34 cellular contexts compared by ENCODE assay signal in the genomic region with DNA sequence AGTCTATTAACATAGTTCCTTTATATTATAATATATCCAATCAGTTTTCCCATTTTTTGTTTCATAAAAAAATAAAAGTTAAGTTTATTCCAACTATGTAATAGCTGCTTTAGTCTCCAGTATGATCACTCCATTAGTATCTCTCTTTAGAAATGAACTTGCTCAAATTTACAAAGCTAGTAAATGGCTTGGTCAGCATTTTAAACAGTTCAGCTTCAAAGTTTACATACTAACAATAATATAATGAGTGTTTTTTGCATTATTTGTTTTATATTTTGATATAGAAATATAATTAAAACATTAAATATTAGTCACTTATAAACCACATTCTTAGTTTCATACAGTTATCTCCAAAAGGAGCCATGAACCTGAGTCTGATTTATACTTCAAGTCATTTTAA.
"Had no signal": no experiment of that assay in that cellular context is flagged by ENCODE, and none has a peak within 500 bp of the region (broad histone marks: within the 10 kb centered on the region; RNA-seq: fewer than 3 reads in every experiment).

No MANE protein-coding gene starts in this region.

- H3K4me1 ChIP-seq: adrenal gland, body of pancreas, breast epithelium had no signal

- FAIRE-seq: astrocyte, colon, TTC549 had no signal

- DNase-seq: activated B cell treated with CpG ODN at 0.5 μM for 24 hours; activated CD4-positive, alpha-beta memory T cell treated with anti-CD3 and anti-CD28 coated beads for 36 hours; activated CD4-positive, alpha-beta T cell treated with anti-CD3 and anti-CD28 coated beads for 4 hours; activated CD4-positive, alpha-beta T cell treated with anti-CD3 and anti-CD28 coated beads, Interleukin-2, amount 10 ng/mL, durations not matched to agents 24 days and 14 days; activated CD4-positive, alpha-beta T cell treated with anti-CD3 and anti-CD28 coated beads, Interleukin-2, amount 50 U/mL, for 1 hour; activated CD4-positive, alpha-beta T cell treated with anti-CD3 and anti-CD28 coated beads, Interleukin-2, amount 50 U/mL, for 4 hours; activated CD4-positive, CD25-positive, alpha-beta regulatory T cell treated with anti-CD3 and anti-CD28 coated beads, Interleukin-2, amount 50 U/mL, for 72 hours; activated CD8-positive, alpha-beta memory T cell treated with anti-CD3 and anti-CD28 coated beads, Interleukin-2, amount 50 U/mL, for 4 hours; activated CD8-positive, alpha-beta T cell treated with anti-CD3 and anti-CD28 coated beads for 36 hours; activated effector memory CD4-positive, alpha-beta T cell treated with anti-CD3 and anti-CD28 coated beads, Interleukin-2, amount 50 U/mL, for 16 hours; activated gamma-delta T cell treated with Interleukin-2 at 50 U/mL for 16 hours; activated naive CD4-positive, alpha-beta T cell; activated naive CD4-positive, alpha-beta T cell treated with anti-CD3 and anti-CD28 coated beads for 36 hours; activated naive CD4-positive, alpha-beta T cell treated with anti-CD3 and anti-CD28 coated beads, Interleukin-2, amount 50 U/mL, for 16 hours; activated naive CD8-positive, alpha-beta T cell treated with anti-CD3 and anti-CD28 coated beads for 36 hours; activated T-cell treated with anti-CD3 and anti-CD28 coated beads for 4 hours; activated T-cell treated with anti-CD3 and anti-CD28 coated beads, Interleukin-2, amount 50 U/mL, for 1 hour; activated T-cell treated with anti-CD3 and anti-CD28 coated beads, Interleukin-2, amount 50 U/mL, for 4 hours; activated T-cell treated with anti-CD3 and anti-CD28 coated beads, Interleukin-2, amount 50 U/mL, for 72 hours; adrenal gland; amniotic stem cell; aorta; body of pancreas; brain microvascular endothelial cell; central memory CD4-positive, alpha-beta T cell; T-helper 2 cell; T-helper 9 cell had no signal

- ATAC-seq: activated CD8-positive, alpha-beta T cell treated with anti-CD3 and anti-CD28 coated beads for 36 hours; activated naive CD4-positive, alpha-beta T cell treated with anti-CD3 and anti-CD28 coated beads, Interleukin-2, amount 50 U/mL, for 72 hours; activated T-cell treated with anti-CD3 and anti-CD28 coated beads, Interleukin-2, amount 50 U/mL, for 4 hours; activated T-cell treated with anti-CD3 and anti-CD28 coated beads, Interleukin-2, amount 50 U/mL, for 72 hours; activated T-helper 17 cell treated with anti-CD3 and anti-CD28 coated beads, Interleukin-2, amount 50 U/mL, for 72 hours; body of pancreas had no signal

- H3K36me3 ChIP-seq: adrenal gland, brain microvascular endothelial cell, breast epithelium had no signal

- H3K27me3 ChIP-seq: adrenal gland, body of pancreas, brain microvascular endothelial cell, breast epithelium had no signal

- H3K27ac ChIP-seq: adrenal gland, body of pancreas, brain microvascular endothelial cell, breast epithelium, VCaP had no signal

- H3K4me3 ChIP-seq: adrenal gland, body of pancreas, breast epithelium had no signal

- H3K9me3 ChIP-seq: adrenal gland, body of pancreas, breast epithelium had no signal
